Comparison of ENCODE assay signal across 1 cellular context in the genomic region with DNA sequence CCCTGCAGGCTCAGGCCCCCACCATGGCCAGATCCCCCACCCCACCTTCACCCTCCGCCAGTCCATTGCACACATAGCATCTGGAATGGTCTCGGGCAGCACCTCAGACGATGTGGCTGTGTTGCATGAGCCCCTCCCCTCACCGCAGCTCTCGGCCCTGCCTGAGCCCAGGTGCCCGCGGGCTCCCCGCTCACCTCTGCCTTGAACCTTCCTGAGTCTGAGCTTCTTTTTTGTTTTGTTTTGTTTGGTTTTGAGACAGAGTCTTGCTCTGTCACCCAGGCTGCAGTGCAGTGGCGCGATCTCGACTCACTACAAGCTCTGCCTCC.
TF ChIP-seq lines count a peak whose summit lies in the region.

No MANE protein-coding gene starts in this region.

TF ChIP-seq in H1, 55 proteins besides CTCF, POLR2A, EP300 and RAD21 (continued from another document):
- TF ChIP-seq, protein P1, sequence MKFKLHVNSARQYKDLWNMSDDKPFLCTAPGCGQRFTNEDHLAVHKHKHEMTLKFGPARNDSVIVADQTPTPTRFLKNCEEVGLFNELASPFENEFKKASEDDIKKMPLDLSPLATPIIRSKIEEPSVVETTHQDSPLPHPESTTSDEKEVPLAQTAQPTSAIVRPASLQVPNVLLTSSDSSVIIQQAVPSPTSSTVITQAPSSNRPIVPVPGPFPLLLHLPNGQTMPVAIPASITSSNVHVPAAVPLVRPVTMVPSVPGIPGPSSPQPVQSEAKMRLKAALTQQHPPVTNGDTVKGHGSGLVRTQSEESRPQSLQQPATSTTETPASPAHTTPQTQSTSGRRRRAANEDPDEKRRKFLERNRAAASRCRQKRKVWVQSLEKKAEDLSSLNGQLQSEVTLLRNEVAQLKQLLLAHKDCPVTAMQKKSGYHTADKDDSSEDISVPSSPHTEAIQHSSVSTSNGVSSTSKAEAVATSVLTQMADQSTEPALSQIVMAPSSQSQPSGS (IDR thresholded peaks at IDR 0.05; ENCODE audit: low read length) = no peak
- TF ChIP-seq, protein P2, sequence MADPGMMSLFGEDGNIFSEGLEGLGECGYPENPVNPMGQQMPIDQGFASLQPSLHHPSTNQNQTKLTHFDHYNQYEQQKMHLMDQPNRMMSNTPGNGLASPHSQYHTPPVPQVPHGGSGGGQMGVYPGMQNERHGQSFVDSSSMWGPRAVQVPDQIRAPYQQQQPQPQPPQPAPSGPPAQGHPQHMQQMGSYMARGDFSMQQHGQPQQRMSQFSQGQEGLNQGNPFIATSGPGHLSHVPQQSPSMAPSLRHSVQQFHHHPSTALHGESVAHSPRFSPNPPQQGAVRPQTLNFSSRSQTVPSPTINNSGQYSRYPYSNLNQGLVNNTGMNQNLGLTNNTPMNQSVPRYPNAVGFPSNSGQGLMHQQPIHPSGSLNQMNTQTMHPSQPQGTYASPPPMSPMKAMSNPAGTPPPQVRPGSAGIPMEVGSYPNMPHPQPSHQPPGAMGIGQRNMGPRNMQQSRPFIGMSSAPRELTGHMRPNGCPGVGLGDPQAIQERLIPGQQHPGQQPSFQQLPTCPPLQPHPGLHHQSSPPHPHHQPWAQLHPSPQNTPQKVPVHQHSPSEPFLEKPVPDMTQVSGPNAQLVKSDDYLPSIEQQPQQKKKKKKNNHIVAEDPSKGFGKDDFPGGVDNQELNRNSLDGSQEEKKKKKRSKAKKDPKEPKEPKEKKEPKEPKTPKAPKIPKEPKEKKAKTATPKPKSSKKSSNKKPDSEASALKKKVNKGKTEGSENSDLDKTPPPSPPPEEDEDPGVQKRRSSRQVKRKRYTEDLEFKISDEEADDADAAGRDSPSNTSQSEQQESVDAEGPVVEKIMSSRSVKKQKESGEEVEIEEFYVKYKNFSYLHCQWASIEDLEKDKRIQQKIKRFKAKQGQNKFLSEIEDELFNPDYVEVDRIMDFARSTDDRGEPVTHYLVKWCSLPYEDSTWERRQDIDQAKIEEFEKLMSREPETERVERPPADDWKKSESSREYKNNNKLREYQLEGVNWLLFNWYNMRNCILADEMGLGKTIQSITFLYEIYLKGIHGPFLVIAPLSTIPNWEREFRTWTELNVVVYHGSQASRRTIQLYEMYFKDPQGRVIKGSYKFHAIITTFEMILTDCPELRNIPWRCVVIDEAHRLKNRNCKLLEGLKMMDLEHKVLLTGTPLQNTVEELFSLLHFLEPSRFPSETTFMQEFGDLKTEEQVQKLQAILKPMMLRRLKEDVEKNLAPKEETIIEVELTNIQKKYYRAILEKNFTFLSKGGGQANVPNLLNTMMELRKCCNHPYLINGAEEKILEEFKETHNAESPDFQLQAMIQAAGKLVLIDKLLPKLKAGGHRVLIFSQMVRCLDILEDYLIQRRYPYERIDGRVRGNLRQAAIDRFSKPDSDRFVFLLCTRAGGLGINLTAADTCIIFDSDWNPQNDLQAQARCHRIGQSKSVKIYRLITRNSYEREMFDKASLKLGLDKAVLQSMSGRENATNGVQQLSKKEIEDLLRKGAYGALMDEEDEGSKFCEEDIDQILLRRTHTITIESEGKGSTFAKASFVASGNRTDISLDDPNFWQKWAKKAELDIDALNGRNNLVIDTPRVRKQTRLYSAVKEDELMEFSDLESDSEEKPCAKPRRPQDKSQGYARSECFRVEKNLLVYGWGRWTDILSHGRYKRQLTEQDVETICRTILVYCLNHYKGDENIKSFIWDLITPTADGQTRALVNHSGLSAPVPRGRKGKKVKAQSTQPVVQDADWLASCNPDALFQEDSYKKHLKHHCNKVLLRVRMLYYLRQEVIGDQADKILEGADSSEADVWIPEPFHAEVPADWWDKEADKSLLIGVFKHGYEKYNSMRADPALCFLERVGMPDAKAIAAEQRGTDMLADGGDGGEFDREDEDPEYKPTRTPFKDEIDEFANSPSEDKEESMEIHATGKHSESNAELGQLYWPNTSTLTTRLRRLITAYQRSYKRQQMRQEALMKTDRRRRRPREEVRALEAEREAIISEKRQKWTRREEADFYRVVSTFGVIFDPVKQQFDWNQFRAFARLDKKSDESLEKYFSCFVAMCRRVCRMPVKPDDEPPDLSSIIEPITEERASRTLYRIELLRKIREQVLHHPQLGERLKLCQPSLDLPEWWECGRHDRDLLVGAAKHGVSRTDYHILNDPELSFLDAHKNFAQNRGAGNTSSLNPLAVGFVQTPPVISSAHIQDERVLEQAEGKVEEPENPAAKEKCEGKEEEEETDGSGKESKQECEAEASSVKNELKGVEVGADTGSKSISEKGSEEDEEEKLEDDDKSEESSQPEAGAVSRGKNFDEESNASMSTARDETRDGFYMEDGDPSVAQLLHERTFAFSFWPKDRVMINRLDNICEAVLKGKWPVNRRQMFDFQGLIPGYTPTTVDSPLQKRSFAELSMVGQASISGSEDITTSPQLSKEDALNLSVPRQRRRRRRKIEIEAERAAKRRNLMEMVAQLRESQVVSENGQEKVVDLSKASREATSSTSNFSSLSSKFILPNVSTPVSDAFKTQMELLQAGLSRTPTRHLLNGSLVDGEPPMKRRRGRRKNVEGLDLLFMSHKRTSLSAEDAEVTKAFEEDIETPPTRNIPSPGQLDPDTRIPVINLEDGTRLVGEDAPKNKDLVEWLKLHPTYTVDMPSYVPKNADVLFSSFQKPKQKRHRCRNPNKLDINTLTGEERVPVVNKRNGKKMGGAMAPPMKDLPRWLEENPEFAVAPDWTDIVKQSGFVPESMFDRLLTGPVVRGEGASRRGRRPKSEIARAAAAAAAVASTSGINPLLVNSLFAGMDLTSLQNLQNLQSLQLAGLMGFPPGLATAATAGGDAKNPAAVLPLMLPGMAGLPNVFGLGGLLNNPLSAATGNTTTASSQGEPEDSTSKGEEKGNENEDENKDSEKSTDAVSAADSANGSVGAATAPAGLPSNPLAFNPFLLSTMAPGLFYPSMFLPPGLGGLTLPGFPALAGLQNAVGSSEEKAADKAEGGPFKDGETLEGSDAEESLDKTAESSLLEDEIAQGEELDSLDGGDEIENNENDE (IDR thresholded peaks at IDR 0.05; ENCODE audit: insufficient replicate concordance, low read length) = no peak
- TF ChIP-seq RXRA (IDR thresholded peaks at IDR 0.05; ENCODE audit: insufficient read depth, low read depth, low read length) (no peak), PHF8 (conservative IDR thresholded peaks at IDR 0.05; ENCODE audit: low read depth, low read length) (no peak)
TF ChIP-seq in H1: peak in this region for 0.
